In genomic region chr2:216283038-216283900, GRCh38 we compare ENCODE assay signal across 9 cellular contexts.
DNase-seq lines count a peak whose midpoint lies in the region; ATAC-seq and TF ChIP-seq lines count a peak whose summit lies in the region.
"Had no signal": no experiment of that assay in that cellular context is flagged by ENCODE, and none has a peak within 500 bp of the region (broad histone marks: within the 10 kb centered on the region; RNA-seq: fewer than 3 reads in every experiment).

No MANE protein-coding gene starts in this region.

- POLR2A ChIA-PET in activated CD8-positive, alpha-beta T cell treated with anti-CD3 and anti-CD28 coated beads, Interleukin-2, amount 10 ng/mL, durations not matched to agents 7 days and 5 days (lab: Charles Lee) = no interaction called here

- no peak overlapping the region for H3K27ac Mint-ChIP-seq in activated CD8-positive, alpha-beta T cell treated with anti-CD3 and anti-CD28 coated beads, Interleukin-2, amount 10 ng/mL, durations not matched to agents 7 days and 5 days
- no peak overlapping the region for H3K27ac Mint-ChIP-seq in osteocyte (ENCODE audit: unreplicated experiment)

- TF ChIP-seq CTCF in osteocyte (IDR thresholded peaks at IDR 0.05) = peak; percentile 25

- H3K4me1 Mint-ChIP-seq in activated CD8-positive, alpha-beta T cell treated with anti-CD3 and anti-CD28 coated beads, Interleukin-2, amount 10 ng/mL, durations not matched to agents 7 days and 5 days (ENCODE audit: low read depth) = no peaks in the 10 kb centered on the region
- peaks cover 25% of the 10 kb centered on the region for H3K4me1 Mint-ChIP-seq in osteocyte (ENCODE audit: unreplicated experiment)

- no peaks in the 10 kb centered on the region for H3K36me3 Mint-ChIP-seq in activated CD8-positive, alpha-beta T cell treated with anti-CD3 and anti-CD28 coated beads, Interleukin-2, amount 10 ng/mL, durations not matched to agents 7 days and 5 days (ENCODE audit: low read depth)
- H3K36me3 Mint-ChIP-seq in osteocyte (ENCODE audit: unreplicated experiment) = no peaks in the 10 kb centered on the region

- CTCF ChIA-PET in activated CD8-positive, alpha-beta T cell treated with anti-CD3 and anti-CD28 coated beads, Interleukin-2, amount 10 ng/mL, durations not matched to agents 7 days and 5 days (lab: Charles Lee) = interaction anchor here (1.5 to 1.6 kb wide), 2 partner anchors 14 to 121 kb away, joined by 3 to 4 read pairs; no protein-coding TSS in a partner anchor

- no peaks in the 10 kb centered on the region for H3K27me3 Mint-ChIP-seq in activated CD8-positive, alpha-beta T cell treated with anti-CD3 and anti-CD28 coated beads, Interleukin-2, amount 10 ng/mL, durations not matched to agents 7 days and 5 days (ENCODE audit: low read depth)
- H3K27me3 Mint-ChIP-seq in osteocyte (ENCODE audit: unreplicated experiment) = no peaks in the 10 kb centered on the region

- H3K4me3 Mint-ChIP-seq in activated CD8-positive, alpha-beta T cell treated with anti-CD3 and anti-CD28 coated beads, Interleukin-2, amount 10 ng/mL, durations not matched to agents 7 days and 5 days = no peak overlapping the region
- no peak overlapping the region for H3K4me3 Mint-ChIP-seq in osteocyte (ENCODE audit: unreplicated experiment)

- peak; percentile 54 for ATAC-seq in HG02981 (IDR thresholded peaks at IDR 0.05; ENCODE audit: unreplicated experiment)
- no peak for ATAC-seq in activated CD8-positive, alpha-beta T cell treated with anti-CD3 and anti-CD28 coated beads, Interleukin-2, amount 10 ng/mL, durations not matched to agents 7 days and 5 days
- ATAC-seq: mucosa of descending colon had no signal

- DNase-seq in DMS53 (lab: John Stamatoyannopoulos, UW) (peak; percentile 40), DMS53 treated with DMSO at 0.1 percent for 48 hours (lab: John Stamatoyannopoulos, UW; ENCODE audit: unreplicated experiment) (no peak), osteocyte (ENCODE audit: extremely low spot score, unreplicated experiment) (no peak), DMS114 treated with DMSO at 0.1 percent for 48 hours (lab: John Stamatoyannopoulos, UW; ENCODE audit: unreplicated experiment) (no peak), GM03348 (ENCODE audit: low spot score) (no peak), NCI-H2107 (lab: John Stamatoyannopoulos, UW) (no peak)
- DNase-seq in activated CD8-positive, alpha-beta T cell treated with anti-CD3 and anti-CD28 coated beads, Interleukin-2, amount 10 ng/mL, durations not matched to agents 7 days and 5 days = peak; percentile 22

- no peaks in the 10 kb centered on the region for H3K9me3 Mint-ChIP-seq in activated CD8-positive, alpha-beta T cell treated with anti-CD3 and anti-CD28 coated beads, Interleukin-2, amount 10 ng/mL, durations not matched to agents 7 days and 5 days (ENCODE audit: insufficient read depth)
- no peaks in the 10 kb centered on the region for H3K9me3 Mint-ChIP-seq in osteocyte (ENCODE audit: unreplicated experiment)

Comparison
In these comparisons a context has a peak if more than half of its experiments do, and no peak if none do; other contexts are left out.
1. DNase-seq: peak in DMS53 (single experiment) and activated CD8-positive, alpha-beta T cell treated with anti-CD3 and anti-CD28 coated beads, Interleukin-2, amount 10 ng/mL, durations not matched to agents 7 days and 5 days (single experiment); none in DMS53 treated with DMSO at 0.1 percent for 48 hours (single experiment), osteocyte (single experiment), DMS114 treated with DMSO at 0.1 percent for 48 hours (single experiment), GM03348 (single experiment) and NCI-H2107 (single experiment).